In genomic region chr1:3119748-3120524, GRCh38 we compare ENCODE assay signal across 26 cellular contexts. TPM values are rescaled to one million over a fixed set of nuclear protein-coding genes. Genes with fewer than 3 reads are reported as not detected.
DNase-seq lines count a peak whose midpoint lies in the region; ATAC-seq, FAIRE-seq and TF ChIP-seq lines count a peak whose summit lies in the region.
"Had no signal": no experiment of that assay in that cellular context is flagged by ENCODE, and none has a peak within 500 bp of the region (broad histone marks: within the 10 kb centered on the region; RNA-seq: fewer than 3 reads in every experiment).

No MANE protein-coding gene starts in this region.

- no peak overlapping the region for H4K5ac ChIP-seq in H1 (ENCODE audit: insufficient read length, low read depth, low read length)

- peaks cover 0 to 3% (median 0%) of the 10 kb centered on the region in 4 experiments; a peak in 1 of 7 replicates for H3K27me3 ChIP-seq in H1 (replicated peaks in 1 of 4; ENCODE audit: control insufficient read depth in 3 of 4, extremely low read depth in 1 of 4, insufficient read depth in 3 of 4, low read length in 3 of 4)
- H3K27me3 ChIP-seq: transverse colon had no signal

- H2BK5ac ChIP-seq in H1 (ENCODE audit: low read depth, low read length) = no peak overlapping the region

- H3K27ac ChIP-seq in H1 (ENCODE audit: low read depth, low read length) = no peak overlapping the region
- H3K27ac ChIP-seq: 22Rv1, esophagus squamous epithelium, transverse colon had no signal

- DNase-seq in Right ventricle myocardium inferior (ENCODE audit: missing footprints) (no peak), left cardiac atrium (no peak), H1 (ENCODE audit: low read depth in 1 of 2, low spot score in 2 of 2) (no peak), nephron progenitor cell (no peak), type B pancreatic cell (ENCODE audit: extremely low spot score, unreplicated experiment) (no peak), mucosa of gallbladder (ENCODE audit: low spot score) (no peak)
- DNase-seq in activated T-cell treated with anti-CD3 and anti-CD28 coated beads, Interleukin-2, amount 50 U/mL, for 4 hours = no peak
- DNase-seq: activated B cell treated with CpG ODN at 0.5 μM for 24 hours; activated CD4-positive, alpha-beta memory T cell treated with anti-CD3 and anti-CD28 coated beads, Interleukin-2, amount 10 ng/mL, durations not matched to agents 7 days and 5 days; activated naive CD4-positive, alpha-beta T cell treated with Interleukin-2 at 50 U/mL for 16 hours; amygdala; CD8-positive, alpha-beta T cell; cerebellar nuclear complex; effector memory CD4-positive, alpha-beta T cell; esophagus squamous epithelium; mucosa of descending colon; NCI-H1092; NCI-H2081; transverse colon had no signal

- intact Hi-C loops in Right ventricle myocardium inferior (cut with DNase I) (no loop called here), left cardiac atrium (cut with DNase I) (no loop called here)

- H3K9ac ChIP-seq in H1 (replicated peaks in 1 of 4; ENCODE audit: extremely low read depth in 1 of 4, low read depth in 3 of 4, low read length in 3 of 4) = no peak overlapping the region

- H3K4me2 ChIP-seq in H1 (ENCODE audit: insufficient read depth in 1 of 2, low read depth in 2 of 2, low read length in 2 of 2) = no peak overlapping the region
- H3K4me2 ChIP-seq: GM23338 had no signal

- no peak overlapping the region for H2BK15ac ChIP-seq in H1 (ENCODE audit: low read length)

- H3K27me3 Mint-ChIP-seq in nephron progenitor cell (ENCODE audit: low read depth, poor library complexity) (peaks cover 8% of the 10 kb centered on the region), type B pancreatic cell (peaks cover 7% of the 10 kb centered on the region)
- no peaks in the 10 kb centered on the region for H3K27me3 Mint-ChIP-seq in activated T-cell treated with anti-CD3 and anti-CD28 coated beads, Interleukin-2, amount 50 U/mL, for 4 hours (ENCODE audit: low read depth)
- H3K27me3 Mint-ChIP-seq: activated B cell treated with CpG ODN at 0.5 μM for 24 hours; activated CD4-positive, alpha-beta memory T cell treated with anti-CD3 and anti-CD28 coated beads, Interleukin-2, amount 10 ng/mL, durations not matched to agents 7 days and 5 days had no signal

- no peaks in the 10 kb centered on the region for H3K36me3 ChIP-seq in H1 (ENCODE audit: control insufficient read depth in 2 of 4, insufficient read depth in 4 of 4, low read length in 3 of 4)
- H3K36me3 ChIP-seq: esophagus squamous epithelium, gastroesophageal sphincter, transverse colon had no signal

- H3K9me3 Mint-ChIP-seq in nephron progenitor cell = no peaks in the 10 kb centered on the region
- H3K9me3 Mint-ChIP-seq in type B pancreatic cell = no peaks in the 10 kb centered on the region
- H3K9me3 Mint-ChIP-seq in activated T-cell treated with anti-CD3 and anti-CD28 coated beads, Interleukin-2, amount 50 U/mL, for 4 hours = no peaks in the 10 kb centered on the region
- H3K9me3 Mint-ChIP-seq: activated B cell treated with CpG ODN at 0.5 μM for 24 hours; activated CD4-positive, alpha-beta memory T cell treated with anti-CD3 and anti-CD28 coated beads, Interleukin-2, amount 10 ng/mL, durations not matched to agents 7 days and 5 days; CD8-positive, alpha-beta T cell; GM23338; stimulated activated effector memory CD8-positive, alpha-beta T cell treated with anti-CD3 and anti-CD28 coated beads, Interleukin-12 subunit alpha, Interleukin-12 subunit beta, amount 100 ng/mL, for 72 hours had no signal

- no peak overlapping the region for H3K23ac ChIP-seq in H1 (ENCODE audit: insufficient read length)

- no peak overlapping the region for H3K18ac ChIP-seq in H1 (ENCODE audit: extremely low read depth, low read length)

- no peak overlapping the region for H3K4ac ChIP-seq in H1 (replicated peaks; ENCODE audit: insufficient read length, low read depth, low read length)

- H4K91ac ChIP-seq in H1 (replicated peaks; ENCODE audit: insufficient read length, low read length) = no peak overlapping the region

- H2BK120ac ChIP-seq in H1 (replicated peaks; ENCODE audit: low read depth, low read length) = no peak overlapping the region

- no peak overlapping the region for H3K56ac ChIP-seq in H1 (replicated peaks; ENCODE audit: insufficient read length, low read depth, low read length)

- H3K27ac Mint-ChIP-seq in nephron progenitor cell (no peak overlapping the region), type B pancreatic cell (peak overlapping the region; percentile 46)
- H3K27ac Mint-ChIP-seq: activated B cell treated with CpG ODN at 0.5 μM for 24 hours; activated CD4-positive, alpha-beta memory T cell treated with anti-CD3 and anti-CD28 coated beads, Interleukin-2, amount 10 ng/mL, durations not matched to agents 7 days and 5 days; CD8-positive, alpha-beta T cell; stimulated activated effector memory CD8-positive, alpha-beta T cell treated with anti-CD3 and anti-CD28 coated beads, Interleukin-12 subunit alpha, Interleukin-12 subunit beta, amount 100 ng/mL, for 72 hours had no signal

- no peak overlapping the region for H4K8ac ChIP-seq in H1 (ENCODE audit: extremely low read depth, insufficient read depth, low read length)

- TF ChIP-seq CTCF in H1 (IDR thresholded peaks at IDR 0.05; ENCODE audit: control extremely low read depth in 1 of 3, insufficient read depth in 1 of 3, low read depth in 1 of 3, low read length in 3 of 3) = peak; percentile 11 to 41 (median 20); a peak in 3 of 4 replicates
- TF ChIP-seq CTCF in nephron progenitor cell (IDR thresholded peaks at IDR 0.05) = no peak
- peak; percentile 54 for TF ChIP-seq CTCF in type B pancreatic cell (conservative IDR thresholded peaks at IDR 0.05)

- no peaks in the 10 kb centered on the region for H3K23me2 ChIP-seq in H1 (ENCODE audit: low read depth, low read length)

- 86% methylated on average over 25 of the region's 26 CpGs; no CpG with 5 or more reads in 1 of the 2 experiments for WGBS in H1 (ENCODE audit: extremely low coverage in 1 of 2, insufficient coverage in 1 of 2, insufficient read length in 1 of 2, insufficient replicate concordance in 2 of 2, low coverage in 1 of 2, low lambda C conversion rate in 2 of 2, missing lambda C conversion rate in 1 of 2), 2 experiments

- POLR2A ChIA-PET in H1 (lab: Charles Lee; ENCODE audit: partially characterized antibody) = no interaction called here

- no peaks in the 10 kb centered on the region for H3K79me1 ChIP-seq in H1 (ENCODE audit: low read depth, low read length)

- peaks cover 0 to 2% of the 10 kb centered on the region in 2 experiments; a peak in 1 of 4 replicates for H3K9me3 ChIP-seq in H1 (ENCODE audit: insufficient read depth in 2 of 2, low read depth in 1 of 2, low read length in 1 of 2)
- H3K9me3 ChIP-seq: esophagus squamous epithelium, gastroesophageal sphincter, mucosa of descending colon, transverse colon had no signal

- H2BK20ac ChIP-seq in H1 (ENCODE audit: low read length) = no peak overlapping the region

- ATAC-seq in Right ventricle myocardium inferior (peak; percentile 27), left cardiac atrium (no peak), HG02759 (IDR thresholded peaks at IDR 0.05; ENCODE audit: unreplicated experiment) (no peak)
- no peak for ATAC-seq in activated T-cell treated with anti-CD3 and anti-CD28 coated beads, Interleukin-2, amount 50 U/mL, for 4 hours
- ATAC-seq: CD8-positive, alpha-beta T cell; gastroesophageal sphincter; GM23338; mucosa of descending colon; stimulated activated effector memory CD8-positive, alpha-beta T cell treated with anti-CD3 and anti-CD28 coated beads, Interleukin-12 subunit alpha, Interleukin-12 subunit beta, amount 100 ng/mL, for 72 hours had no signal

- TF ChIP-seq RAD21 in H1 (IDR thresholded peaks at IDR 0.05 in 1 of 2, conservative IDR thresholded peaks at IDR 0.05 in 1 of 2; ENCODE audit: low read depth in 2 of 2, low read length in 2 of 2) = peak; percentile 14 to 23; a peak in 2 of 4 replicates

- no peaks in the 10 kb centered on the region; a peak in 2 of 7 replicates for H3K4me1 ChIP-seq in H1 (replicated peaks in 1 of 4; ENCODE audit: control insufficient read depth in 3 of 4, insufficient read depth in 4 of 4, low read length in 3 of 4)
- H3K4me1 ChIP-seq: esophagus squamous epithelium, gastroesophageal sphincter, transverse colon had no signal

- peaks cover 0 to 4% of the 10 kb centered on the region in 2 experiments for H4K20me1 ChIP-seq in H1 (replicated peaks in 1 of 2; ENCODE audit: control insufficient read depth in 1 of 2, insufficient read depth in 2 of 2, low read length in 2 of 2)

- H3K4me1 Mint-ChIP-seq in nephron progenitor cell = peaks cover 62% of the 10 kb centered on the region
- H3K4me1 Mint-ChIP-seq in type B pancreatic cell (ENCODE audit: unreplicated experiment) = peaks cover 42% of the 10 kb centered on the region
- no peaks in the 10 kb centered on the region for H3K4me1 Mint-ChIP-seq in activated T-cell treated with anti-CD3 and anti-CD28 coated beads, Interleukin-2, amount 50 U/mL, for 4 hours (ENCODE audit: low read depth)
- H3K4me1 Mint-ChIP-seq: activated B cell treated with CpG ODN at 0.5 μM for 24 hours; activated CD4-positive, alpha-beta memory T cell treated with anti-CD3 and anti-CD28 coated beads, Interleukin-2, amount 10 ng/mL, durations not matched to agents 7 days and 5 days; stimulated activated effector memory CD8-positive, alpha-beta T cell treated with anti-CD3 and anti-CD28 coated beads, Interleukin-12 subunit alpha, Interleukin-12 subunit beta, amount 100 ng/mL, for 72 hours had no signal

- H3K4me3 ChIP-seq in H1 (ENCODE audit: extremely low read depth in 1 of 4, insufficient read depth in 2 of 4, low read depth in 3 of 4, low read length in 4 of 4) = no peak overlapping the region
- H3K4me3 ChIP-seq: esophagus squamous epithelium, gastroesophageal sphincter, GM23338, mucosa of descending colon, transverse colon had no signal

- FAIRE-seq in H1 (lab: Jason Lieb, UNC) = no peak
- FAIRE-seq: GM12892 had no signal

- H2AK5ac ChIP-seq in H1 (ENCODE audit: low read depth, low read length) = no peak overlapping the region

- no peak overlapping the region for H3K14ac ChIP-seq in H1 (ENCODE audit: insufficient read length)

- no peak for TF ChIP-seq POLR2A in H1 (IDR thresholded peaks at IDR 0.05; ENCODE audit: control extremely low read depth in 1 of 2, low read depth in 2 of 2, low read length in 2 of 2)

- no peak overlapping the region for H2AFZ ChIP-seq in H1 (ENCODE audit: low read length)
- H2AFZ ChIP-seq: GM23338 had no signal

- H3K4me3 Mint-ChIP-seq in nephron progenitor cell (peak overlapping the region; percentile 35), type B pancreatic cell (peak overlapping the region; percentile 22)
- H3K4me3 Mint-ChIP-seq in activated T-cell treated with anti-CD3 and anti-CD28 coated beads, Interleukin-2, amount 50 U/mL, for 4 hours = no peak overlapping the region
- H3K4me3 Mint-ChIP-seq: activated B cell treated with CpG ODN at 0.5 μM for 24 hours; activated CD4-positive, alpha-beta memory T cell treated with anti-CD3 and anti-CD28 coated beads, Interleukin-2, amount 10 ng/mL, durations not matched to agents 7 days and 5 days; CD8-positive, alpha-beta T cell; GM23338; stimulated activated effector memory CD8-positive, alpha-beta T cell treated with anti-CD3 and anti-CD28 coated beads, Interleukin-12 subunit alpha, Interleukin-12 subunit beta, amount 100 ng/mL, for 72 hours had no signal

- H3K36me3 Mint-ChIP-seq in nephron progenitor cell (ENCODE audit: low read depth) (no peaks in the 10 kb centered on the region), type B pancreatic cell (no peaks in the 10 kb centered on the region)
- H3K36me3 Mint-ChIP-seq in activated T-cell treated with anti-CD3 and anti-CD28 coated beads, Interleukin-2, amount 50 U/mL, for 4 hours (ENCODE audit: insufficient read depth) = no peaks in the 10 kb centered on the region
- H3K36me3 Mint-ChIP-seq: CD8-positive, alpha-beta T cell; stimulated activated effector memory CD8-positive, alpha-beta T cell treated with anti-CD3 and anti-CD28 coated beads, Interleukin-12 subunit alpha, Interleukin-12 subunit beta, amount 100 ng/mL, for 72 hours had no signal

- no peak overlapping the region for H2BK12ac ChIP-seq in H1 (ENCODE audit: low read depth, low read length)

- CTCF ChIA-PET in H1 (lab: Charles Lee; ENCODE audit: partially characterized antibody) = interaction anchor here (0.6 to 1.9 kb wide), 6 partner anchors 15 to 341 kb away, joined by 3 to 5 read pairs (median 4); no protein-coding TSS in a partner anchor

- no peaks in the 10 kb centered on the region for H3K79me2 ChIP-seq in H1 (ENCODE audit: control insufficient read depth in 1 of 2, insufficient read depth in 2 of 2, low read length in 2 of 2)

- no peak for TF ChIP-seq EP300 in H1 (IDR thresholded peaks at IDR 0.05; ENCODE audit: borderline replicate concordance in 1 of 2, low read depth in 2 of 2, low read length in 2 of 2)

RNA-seq across cellular contexts. Expression of gene PRDM16, which starts 50.9 kb away (rescaled TPM):
- total RNA-seq in Right ventricle myocardium inferior = 12.8 TPM
- 1 to 10 TPM in 1 of 2 donors, under 1 TPM in 1; 0.99 to 1.2 TPM for total RNA-seq in left cardiac atrium
- 0.43 and 0.46 TPM in 2 replicates for total RNA-seq in H1 (2021; fragmentation: NEBNext Ultra II Directional; extraction: Animal tissue kit (Norgen Biotek cat#: 25700))
- polyA plus RNA-seq in H1 (2011; rRNA removed) = 0.38 and 0.39 TPM in 2 replicates
- polyA plus RNA-seq in H1 (2011; cell fraction: cytosol; rRNA removed) = 0.54 TPM
- 1.1 TPM for polyA plus RNA-seq in H1 (2011; cell fraction: nucleus; rRNA removed)
- polyA plus RNA-seq in H1 (2012, experiment 1 of 2) = 0.25 to 0.69 TPM (median 0.53 TPM) in 4 replicates
- 0.14 TPM for polyA plus RNA-seq in H1 (2012, experiment 2 of 2)
- 0.18 TPM for polyA plus RNA-seq in H1 (2013, experiment 1 of 2)
- polyA plus RNA-seq in H1 (2013, experiment 2 of 2) = 0.26 TPM
- polyA minus RNA-seq in H1 (2011; rRNA and poly(A)+ RNA removed) = 0.13 and 0.24 TPM in 2 replicates
- 0.15 TPM for polyA minus RNA-seq in H1 (2011; cell fraction: cytosol; rRNA and poly(A)+ RNA removed)
- 1.2 TPM for polyA minus RNA-seq in H1 (2011; cell fraction: nucleus; rRNA and poly(A)+ RNA removed)
- 10.3 and 23.6 TPM in 2 replicates for total RNA-seq in type B pancreatic cell (ENCODE audit: low replicate concordance)
- total RNA-seq in mucosa of gallbladder = 29.3 TPM
- total RNA-seq in activated T-cell treated with anti-CD3 and anti-CD28 coated beads, Interleukin-2, amount 50 U/mL, for 4 hours = under 1 TPM in 2 of 3 donors, not detected in 1; 0.05 to 0.22 TPM
- total RNA-seq: activated B cell treated with CpG ODN at 0.5 μM for 24 hours; CD8-positive, alpha-beta T cell; T-helper 2 cell treated with Interferon-gamma antibody and Interleukin-4, amounts not matched to agents 100 ng/mL and 5 ng/mL, for 36 hours had no signal
